ENCODE assay signal across 1 cellular context in the genomic region with DNA sequence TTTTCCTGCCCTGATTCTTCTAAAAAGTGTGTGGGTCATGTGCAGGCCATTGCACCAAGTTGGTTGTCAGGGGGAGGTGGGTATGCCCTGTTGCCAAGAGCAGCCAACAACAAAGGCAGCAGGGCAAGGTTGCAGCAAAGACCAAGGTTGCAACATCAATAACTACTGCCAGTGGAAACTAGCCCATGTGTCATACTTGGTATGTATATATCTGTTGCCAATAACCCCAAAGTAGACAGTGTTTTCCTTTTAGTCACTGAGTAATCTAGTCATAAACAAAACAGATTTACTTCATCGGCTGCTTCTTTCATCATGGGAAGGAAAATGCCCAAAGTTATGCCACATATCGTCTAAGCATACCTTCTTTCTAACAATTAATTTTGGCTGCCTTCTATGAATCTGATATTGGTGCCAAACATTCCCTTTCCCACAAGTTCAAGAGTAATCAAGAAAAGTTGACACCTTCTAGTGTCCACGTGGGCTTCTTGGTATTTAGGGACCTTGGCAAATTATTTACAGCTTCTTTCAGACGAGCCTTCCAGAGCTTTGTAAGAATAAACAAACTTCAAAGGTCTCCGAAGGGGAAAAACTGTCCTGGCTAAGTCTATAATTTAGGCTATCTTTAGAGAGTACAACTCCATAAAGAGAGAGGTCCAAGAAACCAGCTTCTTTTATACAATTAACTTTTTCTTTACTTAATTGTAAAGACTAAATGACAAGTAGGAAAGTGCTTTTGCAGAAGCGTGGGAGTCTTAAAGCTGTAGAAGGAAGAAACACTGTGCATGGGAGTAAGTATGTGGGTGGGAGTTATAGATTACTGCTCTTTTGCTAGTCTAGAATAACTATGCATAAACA.
TF ChIP-seq lines count a peak whose summit lies in the region.

No MANE protein-coding gene starts in this region.

TF ChIP-seq in GM23338, 12 proteins besides CTCF, POLR2A, EP300 and RAD21 (continued from another document):
- TF ChIP-seq STAT1 (IDR thresholded peaks at IDR 0.05; ENCODE audit: unreplicated experiment) (no peak), ZNF331 (CRISPR knock-in tag; IDR thresholded peaks at IDR 0.05; ENCODE audit: low read depth) (no peak), ZNF114 (CRISPR knock-in tag; IDR thresholded peaks at IDR 0.05) (no peak), NANOG (IDR thresholded peaks at IDR 0.05; ENCODE audit: borderline replicate concordance) (no peak), CREB1 (CRISPR knock-in tag; IDR thresholded peaks at IDR 0.05; ENCODE audit: low read depth) (no peak), EZH2 (IDR thresholded peaks at IDR 0.05; ENCODE audit: low read depth, unreplicated experiment) (no peak), EZH2phosphoT487 (IDR thresholded peaks at IDR 0.05; ENCODE audit: unreplicated experiment) (no peak)
- TF ChIP-seq, protein P1, sequence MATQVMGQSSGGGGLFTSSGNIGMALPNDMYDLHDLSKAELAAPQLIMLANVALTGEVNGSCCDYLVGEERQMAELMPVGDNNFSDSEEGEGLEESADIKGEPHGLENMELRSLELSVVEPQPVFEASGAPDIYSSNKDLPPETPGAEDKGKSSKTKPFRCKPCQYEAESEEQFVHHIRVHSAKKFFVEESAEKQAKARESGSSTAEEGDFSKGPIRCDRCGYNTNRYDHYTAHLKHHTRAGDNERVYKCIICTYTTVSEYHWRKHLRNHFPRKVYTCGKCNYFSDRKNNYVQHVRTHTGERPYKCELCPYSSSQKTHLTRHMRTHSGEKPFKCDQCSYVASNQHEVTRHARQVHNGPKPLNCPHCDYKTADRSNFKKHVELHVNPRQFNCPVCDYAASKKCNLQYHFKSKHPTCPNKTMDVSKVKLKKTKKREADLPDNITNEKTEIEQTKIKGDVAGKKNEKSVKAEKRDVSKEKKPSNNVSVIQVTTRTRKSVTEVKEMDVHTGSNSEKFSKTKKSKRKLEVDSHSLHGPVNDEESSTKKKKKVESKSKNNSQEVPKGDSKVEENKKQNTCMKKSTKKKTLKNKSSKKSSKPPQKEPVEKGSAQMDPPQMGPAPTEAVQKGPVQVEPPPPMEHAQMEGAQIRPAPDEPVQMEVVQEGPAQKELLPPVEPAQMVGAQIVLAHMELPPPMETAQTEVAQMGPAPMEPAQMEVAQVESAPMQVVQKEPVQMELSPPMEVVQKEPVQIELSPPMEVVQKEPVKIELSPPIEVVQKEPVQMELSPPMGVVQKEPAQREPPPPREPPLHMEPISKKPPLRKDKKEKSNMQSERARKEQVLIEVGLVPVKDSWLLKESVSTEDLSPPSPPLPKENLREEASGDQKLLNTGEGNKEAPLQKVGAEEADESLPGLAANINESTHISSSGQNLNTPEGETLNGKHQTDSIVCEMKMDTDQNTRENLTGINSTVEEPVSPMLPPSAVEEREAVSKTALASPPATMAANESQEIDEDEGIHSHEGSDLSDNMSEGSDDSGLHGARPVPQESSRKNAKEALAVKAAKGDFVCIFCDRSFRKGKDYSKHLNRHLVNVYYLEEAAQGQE (IDR thresholded peaks at IDR 0.05; ENCODE audit: unreplicated experiment): no peak
- TF ChIP-seq, protein P2, sequence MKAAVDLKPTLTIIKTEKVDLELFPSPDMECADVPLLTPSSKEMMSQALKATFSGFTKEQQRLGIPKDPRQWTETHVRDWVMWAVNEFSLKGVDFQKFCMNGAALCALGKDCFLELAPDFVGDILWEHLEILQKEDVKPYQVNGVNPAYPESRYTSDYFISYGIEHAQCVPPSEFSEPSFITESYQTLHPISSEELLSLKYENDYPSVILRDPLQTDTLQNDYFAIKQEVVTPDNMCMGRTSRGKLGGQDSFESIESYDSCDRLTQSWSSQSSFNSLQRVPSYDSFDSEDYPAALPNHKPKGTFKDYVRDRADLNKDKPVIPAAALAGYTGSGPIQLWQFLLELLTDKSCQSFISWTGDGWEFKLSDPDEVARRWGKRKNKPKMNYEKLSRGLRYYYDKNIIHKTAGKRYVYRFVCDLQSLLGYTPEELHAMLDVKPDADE (IDR thresholded peaks at IDR 0.05): no peak
